In the genomic region with DNA sequence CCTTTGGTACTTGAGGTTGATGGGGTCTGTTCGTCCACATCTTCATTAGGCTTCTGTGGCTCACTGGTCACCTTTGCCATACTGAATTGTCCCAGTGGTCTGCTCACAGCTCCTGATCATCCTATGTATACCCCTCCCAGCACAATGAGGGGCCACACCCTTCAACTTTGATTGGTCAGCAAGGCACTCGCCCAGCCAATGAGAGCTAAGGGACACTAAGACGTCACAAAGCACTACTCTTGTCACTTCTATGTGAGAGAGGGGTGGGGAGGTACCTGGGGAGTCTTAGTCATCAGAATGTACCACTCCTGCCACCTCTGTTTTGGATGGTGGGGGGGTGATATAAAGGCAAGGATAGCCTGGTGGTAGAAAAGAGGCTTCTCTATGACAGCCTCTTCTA, we compare ENCODE assay signal across 6 cellular contexts. TPM values are rescaled to one million over a fixed set of nuclear protein-coding genes. Genes with fewer than 3 reads are reported as not detected.
"Had no signal": no experiment of that assay in that cellular context is flagged by ENCODE, and none has a peak within 500 bp of the region (broad histone marks: within the 10 kb centered on the region; RNA-seq: fewer than 3 reads in every experiment).

A gene (minus strand): TSS at position 101 of the 400 bp plus-strand sequence. CDS start 21 bp downstream, at position 80.

RNA-seq across cellular contexts. Expression of the gene that starts here (rescaled TPM):
- total RNA-seq: HepG2, HT-29, HT1080, IMR-90, K562 had no signal
- polyA plus RNA-seq: HepG2, IgD-negative memory B cell, IMR-90, K562 had no signal
